Comparison of ENCODE assay signal across 9 cellular contexts in the genomic region with DNA sequence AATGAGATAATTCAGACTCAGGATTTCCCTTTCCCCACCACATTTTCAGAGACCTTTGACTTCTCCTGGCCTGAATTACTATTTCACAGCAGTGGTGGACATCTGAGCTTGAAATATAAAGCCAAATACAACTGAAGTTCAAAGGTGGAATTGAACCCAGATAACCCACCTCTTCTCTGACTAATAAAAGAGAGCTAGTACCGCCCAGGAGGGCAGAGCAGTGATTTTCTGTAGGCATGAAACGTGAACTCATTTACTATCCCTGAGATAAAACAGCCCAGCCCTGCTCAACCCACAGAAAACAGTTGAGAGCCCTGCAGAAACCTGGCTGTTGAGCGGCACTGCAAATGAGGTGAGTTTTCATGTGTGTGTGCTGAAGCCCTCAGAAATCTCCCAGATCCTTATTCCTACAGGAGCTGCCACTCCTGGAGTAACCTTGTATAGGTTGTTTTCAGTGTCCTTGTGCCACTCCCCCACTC.
DNase-seq lines count a peak whose midpoint lies in the region; ATAC-seq and TF ChIP-seq lines count a peak whose summit lies in the region.
"Had no signal": no experiment of that assay in that cellular context is flagged by ENCODE, and none has a peak within 500 bp of the region (broad histone marks: within the 10 kb centered on the region; RNA-seq: fewer than 3 reads in every experiment).

No MANE protein-coding gene starts in this region.

- peaks cover 23% of the 10 kb centered on the region for H3K4me1 Mint-ChIP-seq in activated naive CD4-positive, alpha-beta T cell treated with anti-CD3 and anti-CD28 coated beads, Interleukin-2, amount 10 ng/mL, durations not matched to agents 7 days and 5 days
- H3K4me1 Mint-ChIP-seq in brain, result peaks cover 27% of the 10 kb centered on the region

- H3K4me3 ChIP-seq in mucosa of descending colon (no peak overlapping the region), uterus (no peak overlapping the region)

- CTCF ChIA-PET in activated naive CD4-positive, alpha-beta T cell treated with anti-CD3 and anti-CD28 coated beads, Interleukin-2, amount 10 ng/mL, durations not matched to agents 7 days and 5 days (lab: Charles Lee), result interaction anchor here (1.0 to 1.1 kb wide), 2 partner anchors 21 to 37 kb away, joined by 4 read pairs; no protein-coding TSS in a partner anchor

- no peak for TF ChIP-seq POLR2A in uterus (IDR thresholded peaks at IDR 0.05)

- peaks cover 18% of the 10 kb centered on the region for H3K36me3 Mint-ChIP-seq in activated naive CD4-positive, alpha-beta T cell treated with anti-CD3 and anti-CD28 coated beads, Interleukin-2, amount 10 ng/mL, durations not matched to agents 7 days and 5 days
- peaks cover 0 to 15% of the 10 kb centered on the region in 2 donors for H3K36me3 Mint-ChIP-seq in activated naive CD4-positive, alpha-beta T cell treated with anti-CD3 and anti-CD28 coated beads, Interleukin-2, amount 50 U/mL, for 72 hours
- peaks cover 12% of the 10 kb centered on the region for H3K36me3 Mint-ChIP-seq in brain

- H3K9me3 ChIP-seq in mucosa of descending colon (no peaks in the 10 kb centered on the region), uterus (no peaks in the 10 kb centered on the region)

- no peaks in the 10 kb centered on the region for H3K9me3 Mint-ChIP-seq in activated naive CD4-positive, alpha-beta T cell treated with anti-CD3 and anti-CD28 coated beads, Interleukin-2, amount 10 ng/mL, durations not matched to agents 7 days and 5 days
- peaks cover 0 to 9% of the 10 kb centered on the region in 2 donors for H3K9me3 Mint-ChIP-seq in activated naive CD4-positive, alpha-beta T cell treated with anti-CD3 and anti-CD28 coated beads, Interleukin-2, amount 50 U/mL, for 72 hours
- H3K9me3 Mint-ChIP-seq in brain, result peaks cover 0 to 13% (median 0%) of the 10 kb centered on the region in 5 experiments

- no peak for TF ChIP-seq CTCF in brain (conservative IDR thresholded peaks at IDR 0.05)
- no peak for TF ChIP-seq CTCF in mucosa of descending colon (IDR thresholded peaks at IDR 0.05)
- no peak for TF ChIP-seq CTCF in uterus (IDR thresholded peaks at IDR 0.05)

- peaks cover 13% of the 10 kb centered on the region for H3K27me3 Mint-ChIP-seq in activated naive CD4-positive, alpha-beta T cell treated with anti-CD3 and anti-CD28 coated beads, Interleukin-2, amount 10 ng/mL, durations not matched to agents 7 days and 5 days
- H3K27me3 Mint-ChIP-seq in brain, result no peaks in the 10 kb centered on the region

- no peak for DNase-seq in activated naive CD4-positive, alpha-beta T cell treated with anti-CD3 and anti-CD28 coated beads, Interleukin-2, amount 10 ng/mL, durations not matched to agents 7 days and 5 days
- no peak for DNase-seq in activated naive CD4-positive, alpha-beta T cell treated with anti-CD3 and anti-CD28 coated beads, Interleukin-2, amount 50 U/mL, for 72 hours (ENCODE audit: low spot score in 2 of 2)
- DNase-seq in mucosa of descending colon (peak in 2 of 3 donors; percentile 24 to 26), uterus (no peak), OCI-M1 (lab: John Stamatoyannopoulos, UW) (no peak)

- intact Hi-C loops in mucosa of descending colon (cut with DNase I, micrococcal nuclease) (no loop called here), uterus (cut with DNase I; ENCODE audit: low total_unique reads) (no loop called here)

- peak overlapping the region; percentile 74 to 81 for H3K27ac ChIP-seq in uterus
- H3K27ac ChIP-seq: foreskin keratinocyte had no signal

- ATAC-seq in activated naive CD4-positive, alpha-beta T cell treated with anti-CD3 and anti-CD28 coated beads, Interleukin-2, amount 50 U/mL, for 72 hours, result no peak
- no peak for ATAC-seq in mucosa of descending colon
- no peak for ATAC-seq in GM18909 (IDR thresholded peaks at IDR 0.05; ENCODE audit: poor library complexity, unreplicated experiment)
- ATAC-seq in HG02870 (IDR thresholded peaks at IDR 0.05; ENCODE audit: unreplicated experiment), result no peak

- no peak overlapping the region for H3K4me3 Mint-ChIP-seq in activated naive CD4-positive, alpha-beta T cell treated with anti-CD3 and anti-CD28 coated beads, Interleukin-2, amount 10 ng/mL, durations not matched to agents 7 days and 5 days
- H3K4me3 Mint-ChIP-seq in brain, result peak overlapping the region; percentile 87 to 97 (median 91)

- H3K36me3 ChIP-seq in mucosa of descending colon (ENCODE audit: low read depth), result no peaks in the 10 kb centered on the region
- no peaks in the 10 kb centered on the region for H3K36me3 ChIP-seq in uterus

- peak overlapping the region; percentile 93 for H3K27ac Mint-ChIP-seq in activated naive CD4-positive, alpha-beta T cell treated with anti-CD3 and anti-CD28 coated beads, Interleukin-2, amount 10 ng/mL, durations not matched to agents 7 days and 5 days
- H3K27ac Mint-ChIP-seq in activated naive CD4-positive, alpha-beta T cell treated with anti-CD3 and anti-CD28 coated beads, Interleukin-2, amount 50 U/mL, for 72 hours, result peak overlapping the region in 1 of 2 donors; percentile 67
- H3K27ac Mint-ChIP-seq in brain, result peak overlapping the region; percentile 55 to 99 (median 98)

- H3K4me1 ChIP-seq in mucosa of descending colon (ENCODE audit: low read depth) (peaks cover 17% of the 10 kb centered on the region), uterus (no peaks in the 10 kb centered on the region)
- H3K4me1 ChIP-seq: foreskin keratinocyte had no signal

- no peaks in the 10 kb centered on the region for H3K27me3 ChIP-seq in uterus

Comparison
In these comparisons a context has a peak if more than half of its experiments do, and no peak if none do; other contexts are left out.
1. DNase-seq: peak in mucosa of descending colon (2 of 3); none in activated naive CD4-positive, alpha-beta T cell treated with anti-CD3 and anti-CD28 coated beads, Interleukin-2, amount 10 ng/mL, durations not matched to agents 7 days and 5 days (single experiment), activated naive CD4-positive, alpha-beta T cell treated with anti-CD3 and anti-CD28 coated beads, Interleukin-2, amount 50 U/mL, for 72 hours (0 of 2), uterus (0 of 2) and OCI-M1 (single experiment).